14 cellular contexts compared by ENCODE assay signal in the genomic region with DNA sequence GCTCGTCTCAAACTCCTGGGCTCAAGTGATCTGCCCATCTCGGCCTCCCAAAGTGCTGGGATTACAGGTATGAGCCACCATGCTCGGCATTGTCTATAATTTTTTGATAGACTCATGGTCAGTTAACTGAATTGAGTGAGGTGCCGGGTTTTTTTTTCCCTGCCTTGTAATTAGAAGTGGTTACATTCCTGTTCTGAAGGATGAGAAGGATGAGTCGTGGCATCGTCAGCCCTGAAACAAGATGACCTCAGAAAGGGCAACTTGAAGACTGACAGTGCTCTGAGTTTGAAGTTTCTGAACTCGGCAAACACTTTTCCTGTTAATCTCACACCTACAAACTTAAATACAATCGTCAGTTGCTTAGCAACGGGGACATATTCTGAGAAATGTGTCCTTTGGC.
A peak's percentile ranks its signal among the peaks of the same experiment; 100 is the strongest.
DNase-seq lines count a peak whose midpoint lies in the region; ATAC-seq and TF ChIP-seq lines count a peak whose summit lies in the region.
"Had no signal": no experiment of that assay in that cellular context is flagged by ENCODE, and none has a peak within 500 bp of the region (broad histone marks: within the 10 kb centered on the region; RNA-seq: fewer than 3 reads in every experiment).

No MANE protein-coding gene starts in this region.

- DNase-seq in Caki2 (ENCODE audit: low read depth), result peak; percentile 18
- DNase-seq in LHCN-M2 (ENCODE audit: low read depth), result peak; percentile 55
- DNase-seq in SW480 (ENCODE audit: low spot score), result peak; percentile 2
- peak; percentile 61 for DNase-seq in kidney epithelial cell (ENCODE audit: low read depth)
- no peak for DNase-seq in AG20443 (ENCODE audit: low spot score)
- no peak for DNase-seq in EL
- DNase-seq: CD4-positive, CD25-positive, alpha-beta regulatory T cell; NCI-H1048; NCI-H146; NCI-H345; NCI-H526 treated with DMSO at 0.1 percent for 48 hours; NK-92 treated with Interleukin-12 subunit alpha and Interleukin-12 subunit beta, amount 100 ng/mL, for 24 hours had no signal

- TF ChIP-seq CTCF in kidney epithelial cell (IDR thresholded peaks at IDR 0.05; ENCODE audit: insufficient read depth, low read length, poor library complexity, severe bottlenecking), result no peak

- ATAC-seq in HG02588 (IDR thresholded peaks at IDR 0.05; ENCODE audit: unreplicated experiment), result no peak
- no peak for ATAC-seq in HG02938 (IDR thresholded peaks at IDR 0.05; ENCODE audit: unreplicated experiment)

- in situ Hi-C loops in Caki2 (cut with HindIII; ENCODE audit: low pct_unique_long_range_greater_than_20kb, low sequenced_read_pairs), result no loop called here

- no peak overlapping the region for H3K4me3 ChIP-seq in kidney epithelial cell (ENCODE audit: low read depth, low read length)

- no peaks in the 10 kb centered on the region for H3K36me3 ChIP-seq in kidney epithelial cell (ENCODE audit: control insufficient read depth, insufficient read depth, low read length)

- H3K27me3 ChIP-seq in kidney epithelial cell (ENCODE audit: control insufficient read depth, insufficient read depth, low read length), result peaks cover 7% of the 10 kb centered on the region

Comparison
In these comparisons a context has a peak if more than half of its experiments do, and no peak if none do; other contexts are left out.
1. DNase-seq: peak in Caki2 (single experiment), LHCN-M2 (single experiment), SW480 (single experiment) and kidney epithelial cell (single experiment); none in AG20443 (single experiment) and EL (single experiment).